Comparison of ENCODE assay signal across 8 cellular contexts in genomic region chr16:88247583-88247966, GRCh38.
DNase-seq lines count a peak whose midpoint lies in the region; ATAC-seq, FAIRE-seq and TF ChIP-seq lines count a peak whose summit lies in the region.
"Not testable (repeated sequence)": the region's sequence is repeated elsewhere in the genome, so short reads cannot be mapped to it uniquely, and the experiment has no call there.

No MANE protein-coding gene starts in this region.

- H3K27me3 Mint-ChIP-seq in activated B cell treated with CpG ODN at 0.5 μM for 24 hours; activated naive CD8-positive, alpha-beta T cell treated with anti-CD3 and anti-CD28 coated beads, Interleukin-2, amount 50 U/mL, for 24 hours: not testable (repeated sequence)
- H3K27me3 Mint-ChIP-seq in stimulated activated naive B cell treated with anti-CD40 and anti-IgM and Interleukin-4, amounts not matched to agents 10 μg/mL and 1 μg/mL and 100 μg/mL, for 72 hours: peaks cover 14 to 19% of the 10 kb centered on the region in 2 donors

- H3K36me3 Mint-ChIP-seq in activated B cell treated with CpG ODN at 0.5 μM for 24 hours (ENCODE audit: low read depth); activated naive CD8-positive, alpha-beta T cell treated with anti-CD3 and anti-CD28 coated beads, Interleukin-2, amount 50 U/mL, for 24 hours (ENCODE audit: low read depth); stimulated activated naive B cell treated with anti-CD40 and anti-IgM and Interleukin-4, amounts not matched to agents 10 μg/mL and 1 μg/mL and 100 μg/mL, for 72 hours: not testable (repeated sequence)

- H3K79me2 ChIP-seq in keratinocyte (ENCODE audit: control insufficient read depth, insufficient read depth, low read length): not testable (repeated sequence)

- not testable (repeated sequence) for H3K4me1 Mint-ChIP-seq in activated B cell treated with CpG ODN at 0.5 μM for 24 hours; activated naive CD8-positive, alpha-beta T cell treated with anti-CD3 and anti-CD28 coated beads, Interleukin-2, amount 50 U/mL, for 24 hours; stimulated activated naive B cell treated with anti-CD40 and anti-IgM and Interleukin-4, amounts not matched to agents 10 μg/mL and 1 μg/mL and 100 μg/mL, for 72 hours

- not testable (repeated sequence) for H3K27me3 ChIP-seq in keratinocyte (ENCODE audit: control insufficient read depth, extremely low read depth, insufficient read depth, low read length)

- not testable (repeated sequence) for H3K9ac ChIP-seq in keratinocyte (ENCODE audit: control insufficient read depth, extremely low read depth, insufficient read depth, low read length)

- H3K9me3 ChIP-seq in keratinocyte (ENCODE audit: control insufficient read depth, low read depth, low read length): not testable (repeated sequence)

- not testable (repeated sequence) for H3K9me1 ChIP-seq in keratinocyte (ENCODE audit: control insufficient read depth, extremely low read depth, insufficient read depth, low read length)

- not testable (repeated sequence) for TF ChIP-seq CTCF in activated B cell treated with CpG ODN at 0.5 μM for 24 hours (IDR thresholded peaks at IDR 0.05); coronary artery (IDR thresholded peaks at IDR 0.05); keratinocyte (optimal IDR thresholded peaks at IDR 0.05 in 1 of 3, IDR thresholded peaks at IDR 0.05 in 1 of 3, conservative IDR thresholded peaks at IDR 0.05 in 1 of 3; ENCODE audit: extremely low read depth in 1 of 3, insufficient read depth in 2 of 3, low read length in 3 of 3)

- DNase-seq in A172 (ENCODE audit: low spot score) (peak; percentile 27), ELR (ENCODE audit: low read depth) (peak; percentile 40), LHCN-M2 (ENCODE audit: low read depth) (peak; percentile 22), coronary artery (ENCODE audit: low spot score) (peak; percentile 17), keratinocyte (ENCODE audit: low read depth, low spot score) (peak; percentile 30)
- DNase-seq in activated B cell treated with CpG ODN at 0.5 μM for 24 hours; activated naive CD8-positive, alpha-beta T cell treated with anti-CD3 and anti-CD28 coated beads, Interleukin-2, amount 50 U/mL, for 24 hours; stimulated activated naive B cell treated with anti-CD40 and anti-IgM and Interleukin-4, amounts not matched to agents 10 μg/mL and 1 μg/mL and 100 μg/mL, for 72 hours: not testable (repeated sequence)

- peaks cover 20% of the 10 kb centered on the region for H3K4me1 ChIP-seq in keratinocyte (ENCODE audit: control insufficient read depth, extremely low read depth, insufficient read depth, low read length)

- POLR2A ChIA-PET in activated B cell treated with CpG ODN at 0.5 μM for 24 hours (lab: Charles Lee): not testable (repeated sequence)

- H3K27ac Mint-ChIP-seq in activated B cell treated with CpG ODN at 0.5 μM for 24 hours; activated naive CD8-positive, alpha-beta T cell treated with anti-CD3 and anti-CD28 coated beads, Interleukin-2, amount 50 U/mL, for 24 hours; stimulated activated naive B cell treated with anti-CD40 and anti-IgM and Interleukin-4, amounts not matched to agents 10 μg/mL and 1 μg/mL and 100 μg/mL, for 72 hours: not testable (repeated sequence)

- H3K9me3 Mint-ChIP-seq in activated B cell treated with CpG ODN at 0.5 μM for 24 hours; activated naive CD8-positive, alpha-beta T cell treated with anti-CD3 and anti-CD28 coated beads, Interleukin-2, amount 50 U/mL, for 24 hours; stimulated activated naive B cell treated with anti-CD40 and anti-IgM and Interleukin-4, amounts not matched to agents 10 μg/mL and 1 μg/mL and 100 μg/mL, for 72 hours: not testable (repeated sequence)

- peak overlapping the region in 1 of 2 donors; percentile 1 for H3K27ac ChIP-seq in coronary artery
- not testable (repeated sequence) for H3K27ac ChIP-seq in keratinocyte (ENCODE audit: control insufficient read depth, insufficient read depth, low read length)

- H3K4me3 ChIP-seq in coronary artery; keratinocyte (ENCODE audit: control insufficient read depth in 2 of 3, extremely low read depth in 1 of 3, insufficient read depth in 2 of 3, low read depth in 1 of 3, low read length in 3 of 3): not testable (repeated sequence)

- FAIRE-seq in keratinocyte (lab: Jason Lieb, UNC): not testable (repeated sequence)

- intact Hi-C loops in activated B cell treated with CpG ODN at 0.5 μM for 24 hours (cut with micrococcal nuclease): not testable (repeated sequence)

- peak; percentile 25 for ATAC-seq in activated B cell treated with CpG ODN at 0.5 μM for 24 hours (ENCODE audit: low read depth)
- peak; percentile 40 for ATAC-seq in activated naive CD8-positive, alpha-beta T cell treated with anti-CD3 and anti-CD28 coated beads, Interleukin-2, amount 50 U/mL, for 24 hours
- peak; percentile 38 to 55 for ATAC-seq in stimulated activated naive B cell treated with anti-CD40 and anti-IgM and Interleukin-4, amounts not matched to agents 10 μg/mL and 1 μg/mL and 100 μg/mL, for 72 hours (replicated peaks)

- dilution Hi-C loops in keratinocyte (cut with MboI; ENCODE audit: extremely low pct_ligation_motif_present, low sequenced_read_pairs): not testable (repeated sequence)

- H3K36me3 ChIP-seq in keratinocyte (ENCODE audit: control insufficient read depth in 2 of 2, extremely low read depth in 1 of 2, insufficient read depth in 2 of 2, low read length in 2 of 2): not testable (repeated sequence)

- not testable (repeated sequence) for H2AFZ ChIP-seq in keratinocyte (ENCODE audit: control insufficient read depth, low read length)

- H3K4me2 ChIP-seq in keratinocyte (ENCODE audit: control insufficient read depth, extremely low read depth, insufficient read depth, low read depth, low read length): not testable (repeated sequence)

- CTCF ChIA-PET in activated B cell treated with CpG ODN at 0.5 μM for 24 hours (lab: Charles Lee): not testable (repeated sequence)

- H4K20me1 ChIP-seq in keratinocyte (ENCODE audit: control insufficient read depth, extremely low read depth, insufficient read depth, low read length): not testable (repeated sequence)

- H3K4me3 Mint-ChIP-seq in activated B cell treated with CpG ODN at 0.5 μM for 24 hours; activated naive CD8-positive, alpha-beta T cell treated with anti-CD3 and anti-CD28 coated beads, Interleukin-2, amount 50 U/mL, for 24 hours; stimulated activated naive B cell treated with anti-CD40 and anti-IgM and Interleukin-4, amounts not matched to agents 10 μg/mL and 1 μg/mL and 100 μg/mL, for 72 hours: not testable (repeated sequence)
